ENCODE assay signal across 1 cellular context in genomic region chr12:10613334-10614055, GRCh38.
TF ChIP-seq lines count a peak whose summit lies in the region.

Gene MAGOHB (minus strand): TSS chr12:10613609. CDS start chr12:10613532, 77 bp downstream.

TF ChIP-seq in WTC11, 78 proteins besides CTCF, POLR2A, EP300 and RAD21 (continued from another document and continues in another):
- TF ChIP-seq E2F5 (CRISPR knock-in tag; IDR thresholded peaks at IDR 0.05) (peak; percentile 93), ZNF232 (CRISPR knock-in tag; IDR thresholded peaks at IDR 0.05) (peak; percentile 43; the same call in 1 of the 2 replicates), TCF7 (CRISPR knock-in tag; IDR thresholded peaks at IDR 0.05; ENCODE audit: low read depth) (no peak), GRHL2 (CRISPR knock-in tag; IDR thresholded peaks at IDR 0.05; ENCODE audit: insufficient replicate concordance, severe bottlenecking) (no peak), ZNF423 (CRISPR knock-in tag; IDR thresholded peaks at IDR 0.05) (no peak), IRF2 (CRISPR knock-in tag; IDR thresholded peaks at IDR 0.05; ENCODE audit: borderline replicate concordance, low read depth) (no peak), NR2C2 (CRISPR knock-in tag; IDR thresholded peaks at IDR 0.05) (no peak), CREM (CRISPR knock-in tag; IDR thresholded peaks at IDR 0.05) (peak; percentile 100), NFE2L1 (CRISPR knock-in tag; IDR thresholded peaks at IDR 0.05) (peak; percentile 83), ETV6 (CRISPR knock-in tag; IDR thresholded peaks at IDR 0.05) (peak; percentile 69; the same call in 1 of the 2 replicates), ZMAT4 (CRISPR knock-in tag; IDR thresholded peaks at IDR 0.05) (no peak), ELF4 (CRISPR knock-in tag; IDR thresholded peaks at IDR 0.05; ENCODE audit: low read depth) (no peak), ZBTB21 (CRISPR knock-in tag; IDR thresholded peaks at IDR 0.05; ENCODE audit: borderline replicate concordance) (peak; percentile 95), JAZF1 (CRISPR knock-in tag; IDR thresholded peaks at IDR 0.05) (no peak), SMAD4 (CRISPR knock-in tag; IDR thresholded peaks at IDR 0.05) (no peak), ARID4B (CRISPR knock-in tag; IDR thresholded peaks at IDR 0.05; ENCODE audit: borderline replicate concordance) (peak; percentile 73; the same call in 1 of the 2 replicates), STAT6 (CRISPR knock-in tag; conservative IDR thresholded peaks at IDR 0.05; ENCODE audit: low read depth) (no peak), ATF6 (CRISPR knock-in tag; IDR thresholded peaks at IDR 0.05) (no peak), FOXP1 (CRISPR knock-in tag; IDR thresholded peaks at IDR 0.05; ENCODE audit: borderline replicate concordance) (peak; percentile 85; the same call in 1 of the 2 replicates), ZNF396 (CRISPR knock-in tag; IDR thresholded peaks at IDR 0.05; ENCODE audit: borderline replicate concordance) (no peak), ZSCAN18 (CRISPR knock-in tag; IDR thresholded peaks at IDR 0.05) (no peak), MXD4 (CRISPR knock-in tag; IDR thresholded peaks at IDR 0.05; ENCODE audit: borderline replicate concordance) (no peak), CREB1 (CRISPR knock-in tag; IDR thresholded peaks at IDR 0.05) (peak; percentile 96), TEAD4 (CRISPR knock-in tag; IDR thresholded peaks at IDR 0.05) (no peak), TP53 (CRISPR knock-in tag; IDR thresholded peaks at IDR 0.05) (peak; percentile 63; the same call in 1 of the 2 replicates), ZNF671 (CRISPR knock-in tag; IDR thresholded peaks at IDR 0.05) (no peak), EMX1 (CRISPR knock-in tag; IDR thresholded peaks at IDR 0.05) (no peak), SP1 (CRISPR knock-in tag; conservative IDR thresholded peaks at IDR 0.05) (peak; percentile 90), ATF3 (CRISPR knock-in tag; conservative IDR thresholded peaks at IDR 0.05) (0 out of 2 replicates have a peak, but pooled peaks have one; percentile 21), PRRX2 (CRISPR knock-in tag; IDR thresholded peaks at IDR 0.05) (no peak), ATF1 (CRISPR knock-in tag; IDR thresholded peaks at IDR 0.05) (peak; percentile 88; the same call in 1 of the 2 replicates), AR (CRISPR knock-in tag; IDR thresholded peaks at IDR 0.05) (no peak)
- TF ChIP-seq, protein P1, sequence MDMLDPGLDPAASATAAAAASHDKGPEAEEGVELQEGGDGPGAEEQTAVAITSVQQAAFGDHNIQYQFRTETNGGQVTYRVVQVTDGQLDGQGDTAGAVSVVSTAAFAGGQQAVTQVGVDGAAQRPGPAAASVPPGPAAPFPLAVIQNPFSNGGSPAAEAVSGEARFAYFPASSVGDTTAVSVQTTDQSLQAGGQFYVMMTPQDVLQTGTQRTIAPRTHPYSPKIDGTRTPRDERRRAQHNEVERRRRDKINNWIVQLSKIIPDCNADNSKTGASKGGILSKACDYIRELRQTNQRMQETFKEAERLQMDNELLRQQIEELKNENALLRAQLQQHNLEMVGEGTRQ (CRISPR knock-in tag; IDR thresholded peaks at IDR 0.05): peak; percentile 45; the same call in 1 of the 2 replicates
- TF ChIP-seq, protein P2, sequence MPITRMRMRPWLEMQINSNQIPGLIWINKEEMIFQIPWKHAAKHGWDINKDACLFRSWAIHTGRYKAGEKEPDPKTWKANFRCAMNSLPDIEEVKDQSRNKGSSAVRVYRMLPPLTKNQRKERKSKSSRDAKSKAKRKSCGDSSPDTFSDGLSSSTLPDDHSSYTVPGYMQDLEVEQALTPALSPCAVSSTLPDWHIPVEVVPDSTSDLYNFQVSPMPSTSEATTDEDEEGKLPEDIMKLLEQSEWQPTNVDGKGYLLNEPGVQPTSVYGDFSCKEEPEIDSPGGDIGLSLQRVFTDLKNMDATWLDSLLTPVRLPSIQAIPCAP (CRISPR knock-in tag; IDR thresholded peaks at IDR 0.05): no peak
- TF ChIP-seq, protein P3, sequence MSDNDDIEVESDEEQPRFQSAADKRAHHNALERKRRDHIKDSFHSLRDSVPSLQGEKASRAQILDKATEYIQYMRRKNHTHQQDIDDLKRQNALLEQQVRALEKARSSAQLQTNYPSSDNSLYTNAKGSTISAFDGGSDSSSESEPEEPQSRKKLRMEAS (CRISPR knock-in tag; IDR thresholded peaks at IDR 0.05): peak; percentile 93
- TF ChIP-seq, protein P4, sequence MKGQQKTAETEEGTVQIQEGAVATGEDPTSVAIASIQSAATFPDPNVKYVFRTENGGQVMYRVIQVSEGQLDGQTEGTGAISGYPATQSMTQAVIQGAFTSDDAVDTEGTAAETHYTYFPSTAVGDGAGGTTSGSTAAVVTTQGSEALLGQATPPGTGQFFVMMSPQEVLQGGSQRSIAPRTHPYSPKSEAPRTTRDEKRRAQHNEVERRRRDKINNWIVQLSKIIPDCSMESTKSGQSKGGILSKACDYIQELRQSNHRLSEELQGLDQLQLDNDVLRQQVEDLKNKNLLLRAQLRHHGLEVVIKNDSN (CRISPR knock-in tag; IDR thresholded peaks at IDR 0.05): no peak
- TF ChIP-seq, protein P5, sequence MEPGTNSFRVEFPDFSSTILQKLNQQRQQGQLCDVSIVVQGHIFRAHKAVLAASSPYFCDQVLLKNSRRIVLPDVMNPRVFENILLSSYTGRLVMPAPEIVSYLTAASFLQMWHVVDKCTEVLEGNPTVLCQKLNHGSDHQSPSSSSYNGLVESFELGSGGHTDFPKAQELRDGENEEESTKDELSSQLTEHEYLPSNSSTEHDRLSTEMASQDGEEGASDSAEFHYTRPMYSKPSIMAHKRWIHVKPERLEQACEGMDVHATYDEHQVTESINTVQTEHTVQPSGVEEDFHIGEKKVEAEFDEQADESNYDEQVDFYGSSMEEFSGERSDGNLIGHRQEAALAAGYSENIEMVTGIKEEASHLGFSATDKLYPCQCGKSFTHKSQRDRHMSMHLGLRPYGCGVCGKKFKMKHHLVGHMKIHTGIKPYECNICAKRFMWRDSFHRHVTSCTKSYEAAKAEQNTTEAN (CRISPR knock-in tag; IDR thresholded peaks at IDR 0.05): 0 out of 2 replicates have a peak, but pooled peaks have one; percentile 42
